Comparison of ENCODE assay signal across 11 cellular contexts in the genomic region with DNA sequence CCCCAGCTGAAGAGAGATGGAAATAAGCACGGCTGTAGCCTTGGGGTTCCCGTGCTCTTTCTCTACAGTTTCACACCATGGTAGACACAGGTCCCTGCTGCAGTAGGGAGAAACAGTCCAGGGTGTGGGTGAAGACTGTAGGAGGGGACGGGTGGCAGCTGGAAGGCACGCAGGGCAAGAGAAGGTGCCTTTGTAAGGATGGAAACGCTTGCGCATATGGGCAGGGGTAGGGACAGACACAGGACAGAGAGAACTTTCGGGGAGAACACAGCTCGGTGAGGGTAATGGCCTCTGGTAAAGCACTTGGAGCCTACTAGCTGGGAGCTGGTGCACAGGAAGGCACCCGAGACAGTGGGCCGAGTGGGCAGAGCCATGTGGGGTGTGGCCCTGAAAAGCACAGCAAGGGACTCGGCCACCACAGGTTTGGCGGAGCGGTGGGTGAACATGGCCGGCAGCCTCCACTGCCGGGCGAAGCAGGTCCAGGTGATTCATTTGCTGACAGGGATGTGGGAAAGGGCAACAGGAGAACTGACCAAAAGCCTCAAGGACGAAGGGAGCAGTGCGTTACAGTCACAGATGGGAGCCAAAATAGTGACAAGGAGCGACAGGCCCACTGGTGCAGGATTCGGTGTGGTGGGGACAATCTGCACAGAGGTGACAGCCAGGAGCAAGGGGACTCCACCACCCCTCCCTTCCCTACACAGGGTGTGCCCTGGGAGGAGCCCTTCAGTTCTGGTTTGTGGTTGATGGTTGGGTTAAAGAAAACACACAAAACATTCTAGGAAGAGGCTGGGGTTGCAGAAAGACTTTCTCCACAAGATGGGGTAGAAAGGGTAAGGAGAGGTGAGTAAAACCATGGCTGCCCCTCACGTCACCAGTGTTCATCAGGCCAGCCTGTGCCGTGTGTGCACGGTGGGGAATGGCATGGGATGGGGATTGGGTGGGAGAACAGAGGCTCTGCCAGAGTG.
DNase-seq lines count a peak whose midpoint lies in the region; ATAC-seq and TF ChIP-seq lines count a peak whose summit lies in the region.
"Had no signal": no experiment of that assay in that cellular context is flagged by ENCODE, and none has a peak within 500 bp of the region (broad histone marks: within the 10 kb centered on the region; RNA-seq: fewer than 3 reads in every experiment).

No MANE protein-coding gene starts in this region.

- no peak overlapping the region for H3K4me3 ChIP-seq in Jurkat, Clone E6-1 (ENCODE audit: low read length)
- H3K4me3 ChIP-seq: left ventricle myocardium inferior had no signal

- H3K4me3 Mint-ChIP-seq in brain (no peak overlapping the region), nephron progenitor cell (no peak overlapping the region)

- peaks cover 5% of the 10 kb centered on the region for H3K36me3 Mint-ChIP-seq in brain
- H3K36me3 Mint-ChIP-seq in nephron progenitor cell (ENCODE audit: low read depth) = peaks cover 4% of the 10 kb centered on the region

- H3K4me1 Mint-ChIP-seq in brain (peaks cover 27% of the 10 kb centered on the region), nephron progenitor cell (no peaks in the 10 kb centered on the region)

- peak overlapping the region in 3 of 5 experiments; percentile 46 to 66 (median 57) for H3K27ac Mint-ChIP-seq in brain
- H3K27ac Mint-ChIP-seq in nephron progenitor cell = peak overlapping the region; percentile 12

- no peak for TF ChIP-seq CTCF in brain (conservative IDR thresholded peaks at IDR 0.05)
- no peak for TF ChIP-seq CTCF in nephron progenitor cell (IDR thresholded peaks at IDR 0.05)

- H3K9me3 Mint-ChIP-seq in brain (no peaks in the 10 kb centered on the region), nephron progenitor cell (no peaks in the 10 kb centered on the region)

- no peaks in the 10 kb centered on the region for H3K27me3 Mint-ChIP-seq in brain
- no peaks in the 10 kb centered on the region for H3K27me3 Mint-ChIP-seq in nephron progenitor cell (ENCODE audit: low read depth, poor library complexity)

- ATAC-seq in HG02798 (IDR thresholded peaks at IDR 0.05; ENCODE audit: poor library complexity, unreplicated experiment) = no peak
- ATAC-seq in GM18858 (IDR thresholded peaks at IDR 0.05; ENCODE audit: unreplicated experiment) = no peak

- peak; percentile 30 for DNase-seq in AG20443 (ENCODE audit: low spot score)
- DNase-seq in Jurkat, Clone E6-1 (ENCODE audit: low read depth, low spot score) = peak; percentile 72
- DNase-seq in nephron progenitor cell = no peak
- no peak for DNase-seq in iPS-NIHi7 (ENCODE audit: extremely low spot score)
- DNase-seq in NCI-H2171 treated with DMSO at 0.1 percent for 48 hours (lab: John Stamatoyannopoulos, UW) = no peak
- DNase-seq: left ventricle myocardium inferior; stimulated activated CD4-positive, alpha-beta T cell treated with anti-CD3 and anti-CD28 coated beads, Interleukin-12 subunit alpha, Interleukin-12 subunit beta, amount 100 ng/mL, for 4 hours; T1000 had no signal

Comparison
In these comparisons a context has a peak if more than half of its experiments do, and no peak if none do; other contexts are left out.
1. DNase-seq: peak in AG20443 (single experiment) and Jurkat, Clone E6-1 (single experiment); none in nephron progenitor cell (single experiment), iPS-NIHi7 (single experiment) and NCI-H2171 treated with DMSO at 0.1 percent for 48 hours (single experiment).